21 cellular contexts compared by ENCODE assay signal in the genomic region with DNA sequence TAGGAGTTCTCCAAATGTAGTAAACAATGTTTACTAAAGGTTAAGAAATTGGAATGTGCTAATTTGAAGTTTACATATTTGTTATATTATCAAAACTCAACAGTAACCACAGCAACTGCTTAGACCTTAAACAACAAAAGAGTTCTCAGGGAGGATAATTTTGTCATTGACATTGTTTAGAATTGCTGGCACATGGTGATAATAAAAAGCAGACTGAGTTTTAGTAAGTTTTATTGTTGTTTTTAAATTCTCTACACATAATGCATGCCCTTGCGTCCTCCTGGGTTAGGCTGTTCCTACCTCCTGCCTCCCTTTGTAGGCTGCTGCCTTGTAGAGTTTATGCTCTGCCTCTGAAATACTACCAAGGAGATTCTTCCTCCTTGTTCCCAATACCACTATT. TPM values are rescaled to one million over a fixed set of nuclear protein-coding genes. Genes with fewer than 3 reads are reported as not detected.
DNase-seq lines count a peak whose midpoint lies in the region; TF ChIP-seq lines count a peak whose summit lies in the region.
"Had no signal": no experiment of that assay in that cellular context is flagged by ENCODE, and none has a peak within 500 bp of the region (broad histone marks: within the 10 kb centered on the region; RNA-seq: fewer than 3 reads in every experiment).

No MANE protein-coding gene starts in this region.

- no peak for TF ChIP-seq POLR2A in sigmoid colon (IDR thresholded peaks at IDR 0.05)

- in situ Hi-C loops in ACHN (cut with HindIII; ENCODE audit: low pct_ligation_motif_present, low pct_unique_long_range_greater_than_20kb, low sequenced_read_pairs), result no loop called here

- WGBS in sigmoid colon, 2 donors, result 50 to 56% methylated on average over 1 of the region's 1 CpG

- no peaks in the 10 kb centered on the region for H3K9me3 ChIP-seq in SJSA1 (replicated peaks)
- no peaks in the 10 kb centered on the region for H3K9me3 ChIP-seq in sigmoid colon
- H3K9me3 ChIP-seq: SK-N-SH, thoracic aorta had no signal

- no peaks in the 10 kb centered on the region for H3K27me3 ChIP-seq in BJ (ENCODE audit: control insufficient read depth, insufficient read depth, low read length)
- no peaks in the 10 kb centered on the region for H3K27me3 ChIP-seq in SJSA1 (replicated peaks)
- no peaks in the 10 kb centered on the region for H3K27me3 ChIP-seq in sigmoid colon

- DNase-seq in BJ (ENCODE audit: low read depth), result peak; percentile 44
- DNase-seq in SJSA1 (ENCODE audit: low read depth in 1 of 2, low spot score in 2 of 2), result peak in 1 of 2 experiments; percentile 77
- DNase-seq in fibroblast of pulmonary artery (ENCODE audit: low read depth), result peak; percentile 56
- DNase-seq in sigmoid colon, result no peak
- DNase-seq in SHP77 treated with DMSO at 0.1 percent for 48 hours (lab: John Stamatoyannopoulos, UW), result no peak
- DNase-seq in activated CD4-positive, alpha-beta T cell treated with anti-CD3 and anti-CD28 coated beads for 48 hours, result no peak
- no peak for DNase-seq in NCI-H146 treated with DMSO at 0.1 percent for 48 hours (lab: John Stamatoyannopoulos, UW; ENCODE audit: unreplicated experiment)
- DNase-seq in ACHN, result no peak
- DNase-seq: activated CD4-positive, alpha-beta memory T cell treated with anti-CD3 and anti-CD28 coated beads, Interleukin-2, amount 10 ng/mL, durations not matched to agents 7 days and 5 days; activated CD4-positive, CD25-positive, alpha-beta regulatory T cell; activated naive CD4-positive, alpha-beta T cell; activated T-cell treated with anti-CD3 and anti-CD28 coated beads for 4 hours; AML-193; effector memory CD4-positive, alpha-beta T cell; Kasumi-1; natural killer cell; NCI-H1105; NCI-H2107; NCI-H524; SK-N-SH had no signal

- intact Hi-C loops in sigmoid colon (cut with DNase I), result loop anchor here (10.0 kb wide), 1 partner anchor 621 kb away; the partner anchor contains the start of gene TRAF3IP2

- peak overlapping the region; percentile 9; the same call in 1 of the 2 replicates for H3K27ac ChIP-seq in SJSA1
- H3K27ac ChIP-seq in sigmoid colon, result peak overlapping the region; percentile 79 to 89 (median 84)
- H3K27ac ChIP-seq: thoracic aorta had no signal

- H3K4me3 ChIP-seq in BJ (ENCODE audit: low read depth, low read length) (no peak overlapping the region), SJSA1 (no peak overlapping the region), fibroblast of pulmonary artery (replicated peaks; ENCODE audit: low read depth, low read length) (no peak overlapping the region), sigmoid colon (no peak overlapping the region)
- H3K4me3 ChIP-seq: thoracic aorta had no signal

- TF ChIP-seq EP300 in sigmoid colon (IDR thresholded peaks at IDR 0.05), result no peak

- POLR2A ChIA-PET in BJ (lab: Charles Lee), result no interaction called here

- H3K36me3 ChIP-seq in BJ (ENCODE audit: control insufficient read depth, insufficient read depth, low read length), result 0 out of 2 replicates have a peak, but pooled peaks cover 2% of the 10 kb centered on the region
- no peaks in the 10 kb centered on the region for H3K36me3 ChIP-seq in SJSA1
- no peaks in the 10 kb centered on the region for H3K36me3 ChIP-seq in sigmoid colon
- H3K36me3 ChIP-seq: thoracic aorta had no signal

- CTCF ChIA-PET in BJ (lab: Yijun Ruan, JAX), result no interaction called here

- TF ChIP-seq CTCF in BJ (IDR thresholded peaks at IDR 0.05; ENCODE audit: insufficient read depth, low read depth, low read length) (no peak), fibroblast of pulmonary artery (IDR thresholded peaks at IDR 0.05; ENCODE audit: low read length, missing control alignments) (no peak), sigmoid colon (IDR thresholded peaks at IDR 0.05) (no peak)

- H3K4me1 ChIP-seq in SJSA1 (replicated peaks), result peaks cover 47% of the 10 kb centered on the region
- H3K4me1 ChIP-seq in sigmoid colon, result peaks cover 0 to 90% (median 80%) of the 10 kb centered on the region in 4 donors

RNA-seq across cellular contexts. Expression of gene LAMA4, which starts 28.7 kb away (rescaled TPM):
- 268 and 301 TPM in 2 replicates for polyA plus RNA-seq in BJ (2011; rRNA removed)
- polyA minus RNA-seq in BJ (2011; rRNA and poly(A)+ RNA removed), result 230 and 338 TPM in 2 replicates
- total RNA-seq in SJSA1 (2014; rRNA removed; shearing (Covaris generic)), result 0.53 and 1.8 TPM in 2 replicates
- 100 to 1,000 TPM in 3 of 4 donors, 10 to 100 TPM in 1; 95.3 to 225 (median 140) TPM for total RNA-seq in sigmoid colon
- 10 to 100 TPM in 1 of 3 donors, 1 to 10 TPM in 2; 6.9 to 16.6 (median 9.0) TPM for polyA plus RNA-seq in sigmoid colon
- total RNA-seq: activated CD4-positive, alpha-beta memory T cell treated with anti-CD3 and anti-CD28 coated beads, Interleukin-2, amount 10 ng/mL, durations not matched to agents 7 days and 5 days; natural killer cell had no signal

Comparison
In these comparisons a context has a peak if more than half of its experiments do, and no peak if none do; other contexts are left out.
1. DNase-seq: peak in BJ (single experiment) and fibroblast of pulmonary artery (single experiment); none in sigmoid colon (single experiment), SHP77 treated with DMSO at 0.1 percent for 48 hours (single experiment), activated CD4-positive, alpha-beta T cell treated with anti-CD3 and anti-CD28 coated beads for 48 hours (single experiment), NCI-H146 treated with DMSO at 0.1 percent for 48 hours (single experiment) and ACHN (single experiment).
2. RNA of gene LAMA4, which starts 28.7 kb away (total RNA-seq): 95.3 to 225 TPM in sigmoid colon; 0.53 to 1.8 TPM in SJSA1; every median in the first group is over 10 times any median in the second.